In genomic region chr1:186785503-186785902, GRCh38 we compare ENCODE assay signal across 19 cellular contexts. TPM values are rescaled to one million over a fixed set of nuclear protein-coding genes. Genes with fewer than 3 reads are reported as not detected.
A peak's percentile ranks its signal among the peaks of the same experiment; 100 is the strongest.
DNase-seq lines count a peak whose midpoint lies in the region; ATAC-seq, FAIRE-seq and TF ChIP-seq lines count a peak whose summit lies in the region.
"Had no signal": no experiment of that assay in that cellular context is flagged by ENCODE, and none has a peak within 500 bp of the region (broad histone marks: within the 10 kb centered on the region; RNA-seq: fewer than 3 reads in every experiment).

No MANE protein-coding gene starts in this region.

- no peaks in the 10 kb centered on the region for H3K9me1 ChIP-seq in endothelial cell of umbilical vein (replicated peaks; ENCODE audit: control insufficient read depth, extremely low read depth, insufficient read depth, low read length)

- dilution Hi-C loops in endothelial cell of umbilical vein (cut with MboI; ENCODE audit: extremely low pct_ligation_motif_present, low sequenced_read_pairs), result no loop called here

- H3K4me2 ChIP-seq in OCI-LY3 (ENCODE audit: low read length), result no peak overlapping the region
- H3K4me2 ChIP-seq in endothelial cell of umbilical vein (ENCODE audit: insufficient read depth, low read length), result no peak overlapping the region
- no peak overlapping the region for H3K4me2 ChIP-seq in PC-3 (ENCODE audit: low read length)

- H3K79me2 ChIP-seq in OCI-LY3 (ENCODE audit: low read length) (no peaks in the 10 kb centered on the region), endothelial cell of umbilical vein (ENCODE audit: control insufficient read depth, insufficient read depth, low read length) (no peaks in the 10 kb centered on the region), PC-3 (ENCODE audit: low read length) (no peaks in the 10 kb centered on the region)

- no peak for FAIRE-seq in endothelial cell of umbilical vein (lab: Jason Lieb, UNC)
- FAIRE-seq: GM12891 had no signal

- H2AFZ ChIP-seq in OCI-LY3 (ENCODE audit: low read depth, low read length), result peak overlapping the region; percentile 42; the same call in 1 of the 2 replicates
- peak overlapping the region; percentile 45 for H2AFZ ChIP-seq in endothelial cell of umbilical vein (ENCODE audit: low read depth, low read length)
- H2AFZ ChIP-seq in PC-3 (ENCODE audit: low read length), result no peak overlapping the region

- no peak overlapping the region for H3K27ac ChIP-seq in breast epithelium
- H3K27ac ChIP-seq in OCI-LY3 (ENCODE audit: low read length), result no peak overlapping the region
- H3K27ac ChIP-seq in endothelial cell of umbilical vein (ENCODE audit: insufficient read depth, low read depth, low read length), result no peak overlapping the region
- no peak overlapping the region for H3K27ac ChIP-seq in PC-3 (ENCODE audit: low read length)

- H3K27me3 Mint-ChIP-seq in MCF 10A (ENCODE audit: insufficient read depth, unreplicated experiment), result no peaks in the 10 kb centered on the region

- H3K4me3 ChIP-seq in breast epithelium, result no peak overlapping the region
- no peak overlapping the region for H3K4me3 ChIP-seq in OCI-LY3 (ENCODE audit: low read length)
- no peak overlapping the region for H3K4me3 ChIP-seq in endothelial cell of umbilical vein (replicated peaks in 1 of 3; ENCODE audit: insufficient read depth in 1 of 3, low read depth in 1 of 3, low read length in 3 of 3)
- no peak overlapping the region for H3K4me3 ChIP-seq in PC-3 (ENCODE audit: low read length)

- H3K36me3 ChIP-seq in breast epithelium (no peaks in the 10 kb centered on the region), OCI-LY3 (replicated peaks; ENCODE audit: low read depth, low read length) (no peaks in the 10 kb centered on the region), endothelial cell of umbilical vein (ENCODE audit: control insufficient read depth in 2 of 2, extremely low read depth in 1 of 2, insufficient read depth in 2 of 2, low read length in 2 of 2) (no peaks in the 10 kb centered on the region), PC-3 (ENCODE audit: low read depth, low read length) (no peaks in the 10 kb centered on the region)

- no peaks in the 10 kb centered on the region for H3K4me1 ChIP-seq in breast epithelium
- H3K4me1 ChIP-seq in OCI-LY3 (ENCODE audit: low read length), result peaks cover 21% of the 10 kb centered on the region
- H3K4me1 ChIP-seq in endothelial cell of umbilical vein (ENCODE audit: control insufficient read depth, extremely low read depth, insufficient read depth, low read length), result peaks cover 5% of the 10 kb centered on the region
- H3K4me1 ChIP-seq in PC-3 (ENCODE audit: insufficient read depth, low read length), result no peaks in the 10 kb centered on the region; the same call in 1 of the 2 replicates
- H3K4me1 ChIP-seq: Caco-2 had no signal

- H3K27me3 ChIP-seq in breast epithelium, result no peaks in the 10 kb centered on the region
- H3K27me3 ChIP-seq in OCI-LY3 (ENCODE audit: low read depth, low read length), result no peaks in the 10 kb centered on the region
- no peaks in the 10 kb centered on the region for H3K27me3 ChIP-seq in endothelial cell of umbilical vein (ENCODE audit: control insufficient read depth in 2 of 2, insufficient read depth in 2 of 2, low read length in 2 of 2)
- H3K27me3 ChIP-seq in PC-3 (ENCODE audit: low read length), result no peaks in the 10 kb centered on the region

- H4K20me1 ChIP-seq in OCI-LY3 (ENCODE audit: insufficient read depth, low read length) (no peaks in the 10 kb centered on the region), endothelial cell of umbilical vein (replicated peaks; ENCODE audit: control insufficient read depth, extremely low read depth, insufficient read depth, low read length) (no peaks in the 10 kb centered on the region), PC-3 (ENCODE audit: low read length) (no peaks in the 10 kb centered on the region)

- intact Hi-C loops in MCF 10A (cut with micrococcal nuclease) (no loop called here), breast epithelium (cut with DNase I; ENCODE audit: low total_unique reads) (no loop called here), endothelial cell of umbilical vein (cut with micrococcal nuclease) (no loop called here), PC-3 (cut with micrococcal nuclease) (no loop called here)

- no peaks in the 10 kb centered on the region for H3K9me2 ChIP-seq in PC-3 (replicated peaks; ENCODE audit: low read length)

- POLR2A ChIA-PET in MCF 10A (lab: Yijun Ruan, JAX), result interaction anchor here (0.7 to 1.2 kb wide), 2 partner anchors 8 to 24 kb away, joined by 3 to 4 read pairs; no protein-coding TSS in a partner anchor
- POLR2A ChIA-PET in endothelial cell of umbilical vein (lab: Charles Lee), result no interaction called here
- POLR2A ChIA-PET in PC-3 (lab: Charles Lee; ENCODE audit: unreplicated experiment), result no interaction called here

- no peak for TF ChIP-seq CTCF in MCF 10A (IDR thresholded peaks at IDR 0.05; ENCODE audit: unreplicated experiment)
- no peak for TF ChIP-seq CTCF in breast epithelium (IDR thresholded peaks at IDR 0.05)
- TF ChIP-seq CTCF in OCI-LY3 (IDR thresholded peaks at IDR 0.05; ENCODE audit: low read depth, low read length), result no peak
- no peak for TF ChIP-seq CTCF in endothelial cell of umbilical vein (IDR thresholded peaks at IDR 0.05; ENCODE audit: extremely low read depth in 1 of 2, insufficient read depth in 1 of 2, low read depth in 1 of 2, low read length in 2 of 2)
- TF ChIP-seq CTCF in PC-3 (conservative IDR thresholded peaks at IDR 0.05; ENCODE audit: low read depth, low read length), result no peak
- no peak for TF ChIP-seq CTCF in GM10266 (IDR thresholded peaks at IDR 0.05; ENCODE audit: control insufficient read depth, insufficient read depth, low read depth, missing control alignments)

- H3K4me1 Mint-ChIP-seq in MCF 10A (ENCODE audit: insufficient read depth, unreplicated experiment), result no peaks in the 10 kb centered on the region

- CTCF ChIA-PET in MCF 10A (lab: Yijun Ruan, JAX), result no interaction called here
- CTCF ChIA-PET in endothelial cell of umbilical vein (lab: Charles Lee), result no interaction called here
- CTCF ChIA-PET in PC-3 (lab: Charles Lee), result no interaction called here

- H3K4me3 Mint-ChIP-seq in MCF 10A (ENCODE audit: unreplicated experiment), result no peak overlapping the region

- no peaks in the 10 kb centered on the region for H3F3A ChIP-seq in PC-3 (ENCODE audit: low read length, unreplicated experiment)

- H3K9ac ChIP-seq in OCI-LY3 (ENCODE audit: low read length), result no peak overlapping the region
- no peak overlapping the region for H3K9ac ChIP-seq in endothelial cell of umbilical vein (replicated peaks; ENCODE audit: extremely low read depth, insufficient read depth, low read length)
- H3K9ac ChIP-seq in PC-3 (ENCODE audit: low read length), result no peak overlapping the region

- peaks cover 7% of the 10 kb centered on the region for H3K36me3 Mint-ChIP-seq in MCF 10A (ENCODE audit: insufficient read depth, unreplicated experiment)

- H3K9me3 Mint-ChIP-seq in MCF 10A (ENCODE audit: unreplicated experiment), result no peaks in the 10 kb centered on the region

- no peak overlapping the region for H3K27ac Mint-ChIP-seq in MCF 10A (ENCODE audit: low read depth, unreplicated experiment)

- H3K9me3 ChIP-seq in breast epithelium, result no peaks in the 10 kb centered on the region
- peaks cover 5% of the 10 kb centered on the region; the same call in 1 of the 2 replicates for H3K9me3 ChIP-seq in OCI-LY3 (ENCODE audit: insufficient read depth, low read length)
- H3K9me3 ChIP-seq in endothelial cell of umbilical vein (replicated peaks; ENCODE audit: control insufficient read depth, insufficient read depth, low read length), result no peaks in the 10 kb centered on the region
- H3K9me3 ChIP-seq in PC-3 (ENCODE audit: low read length), result no peaks in the 10 kb centered on the region
- H3K9me3 ChIP-seq: Caco-2 had no signal

- DNase-seq in MCF 10A (ENCODE audit: unreplicated experiment), result peak; percentile 56
- no peak for DNase-seq in breast epithelium (ENCODE audit: low spot score in 2 of 2)
- DNase-seq in endothelial cell of umbilical vein (ENCODE audit: low read depth, low spot score), result no peak
- DNase-seq in PC-3, result no peak
- DNase-seq in T1000 (lab: John Stamatoyannopoulos, UW), result no peak
- no peak for DNase-seq in AG08396 (ENCODE audit: low spot score)
- no peak for DNase-seq in GM10266 (ENCODE audit: extremely low spot score)
- DNase-seq: Caco-2, DMS53, HCEC 1CT, NCI-H1092 treated with DMSO at 0.1 percent for 48 hours, NCI-H1694 treated with DMSO at 0.1 percent for 48 hours, NCI-H345, NCI-H526 treated with DMSO at 0.1 percent for 48 hours, SHP77 treated with DMSO at 0.1 percent for 48 hours, SW 1271 had no signal

- BruUV-seq in MCF 10A (replicated peaks; lab: Mats Ljungman, UMichigan) (no TSS peak), endothelial cell of umbilical vein (replicated peaks; lab: Mats Ljungman, UMichigan) (no TSS peak), PC-3 (replicated peaks; lab: Mats Ljungman, UMichigan) (no TSS peak)

- ATAC-seq in PC-3, result no peak

- no peak for TF ChIP-seq POLR2A in breast epithelium (IDR thresholded peaks at IDR 0.05)
- TF ChIP-seq POLR2A in endothelial cell of umbilical vein (IDR thresholded peaks at IDR 0.05; ENCODE audit: low read depth, low read length), result no peak

TF ChIP-seq in endothelial cell of umbilical vein, 7 proteins besides CTCF, POLR2A, EP300 and RAD21 (continues in another document):
- TF ChIP-seq FOS (IDR thresholded peaks at IDR 0.05; ENCODE audit: borderline replicate concordance, insufficient read depth, low read length) (no peak), MAX (IDR thresholded peaks at IDR 0.05; ENCODE audit: insufficient read depth, insufficient read length) (no peak), GATA2 (IDR thresholded peaks at IDR 0.05; ENCODE audit: insufficient read depth, insufficient read length, low read depth, low read length) (no peak), EZH2 (IDR thresholded peaks at IDR 0.05; ENCODE audit: borderline replicate concordance, low read depth, low read length, severe bottlenecking) (no peak), MYC (IDR thresholded peaks at IDR 0.05; ENCODE audit: low read depth, low read length) (no peak), POLR2AphosphoS5 (IDR thresholded peaks at IDR 0.05; ENCODE audit: insufficient read depth, low read depth, low read length) (no peak)

RNA-seq across cellular contexts. Expression of gene PLA2G4A, which starts 43.2 kb away (rescaled TPM):
- total RNA-seq in MCF 10A (2022), result 2.1 and 3.8 TPM in 2 replicates
- total RNA-seq in breast epithelium, result 10 to 100 TPM in 1 of 3 donors, 1 to 10 TPM in 2; 5.6 to 13.3 (median 7.4) TPM
- total RNA-seq in endothelial cell of umbilical vein, result 10.6 and 13.3 TPM in 2 replicates
- 7.0 and 8.2 TPM in 2 replicates for polyA plus RNA-seq in endothelial cell of umbilical vein
- 9.9 and 10.7 TPM in 2 replicates for polyA plus RNA-seq in endothelial cell of umbilical vein (2011; cell fraction: cytosol; rRNA removed)
- 7.8 and 9.9 TPM in 2 replicates for polyA plus RNA-seq in endothelial cell of umbilical vein (2011; cell fraction: nucleus; rRNA removed)
- polyA plus RNA-seq in endothelial cell of umbilical vein (2012), result 16.9 and 20.0 TPM in 2 replicates
- polyA minus RNA-seq in endothelial cell of umbilical vein, result 8.5 and 9.9 TPM in 2 replicates
- 24.9 TPM for polyA minus RNA-seq in endothelial cell of umbilical vein (2011; cell fraction: cytosol; rRNA and poly(A)+ RNA removed)
- polyA minus RNA-seq in endothelial cell of umbilical vein (2011; cell fraction: nucleus; rRNA and poly(A)+ RNA removed), result 6.9 and 7.3 TPM in 2 replicates
- 1.3 and 2.3 TPM in 2 replicates for total RNA-seq in PC-3 (2014; rRNA removed)
- total RNA-seq: LHCN-M2 had no signal
